8 cellular contexts compared by ENCODE assay signal in genomic region chr6:97497713-97498331, GRCh38.
A peak's percentile ranks its signal among the peaks of the same experiment; 100 is the strongest.
DNase-seq lines count a peak whose midpoint lies in the region; ATAC-seq and TF ChIP-seq lines count a peak whose summit lies in the region.

No MANE protein-coding gene starts in this region.

- intact Hi-C loops in psoas muscle (cut with DNase I), result loop anchor here (5.0 to 10.0 kb wide), 3 partner anchors 547 to 1617 kb away; no protein-coding TSS in a partner anchor

- H3K4me1 ChIP-seq in cardiac muscle cell (ENCODE audit: low read depth), result no peaks in the 10 kb centered on the region
- no peaks in the 10 kb centered on the region for H3K4me1 ChIP-seq in psoas muscle

- no peak overlapping the region for H3K4me3 ChIP-seq in cardiac muscle cell
- H3K4me3 ChIP-seq in psoas muscle, result no peak overlapping the region

- H3K9me3 ChIP-seq in cardiac muscle cell (ENCODE audit: low read depth) (no peaks in the 10 kb centered on the region), psoas muscle (no peaks in the 10 kb centered on the region)

- no peaks in the 10 kb centered on the region for H3K36me3 Mint-ChIP-seq in activated naive CD4-positive, alpha-beta T cell treated with anti-CD3 and anti-CD28 coated beads, Interleukin-2, amount 50 U/mL, for 72 hours

- ATAC-seq in HG02759 (IDR thresholded peaks at IDR 0.05; ENCODE audit: unreplicated experiment) (peak; percentile 100), SK-N-SH treated with all-trans-retinoic acid at 6 μM for 48 hours (peak; percentile 100), psoas muscle (peak; percentile 73 to 97 (median 91))
- ATAC-seq in activated naive CD4-positive, alpha-beta T cell treated with anti-CD3 and anti-CD28 coated beads, Interleukin-2, amount 50 U/mL, for 72 hours, result peak; percentile 72 to 93

- H3K27me3 ChIP-seq in cardiac muscle cell (no peaks in the 10 kb centered on the region), psoas muscle (ENCODE audit: insufficient read depth in 3 of 3, low read length in 2 of 3) (no peaks in the 10 kb centered on the region)

- TF ChIP-seq CTCF in cardiac muscle cell (IDR thresholded peaks at IDR 0.05; ENCODE audit: low read depth, low read length) (peak; percentile 86), psoas muscle (IDR thresholded peaks at IDR 0.05) (peak; percentile 81)

- H3K36me3 ChIP-seq in cardiac muscle cell, result no peaks in the 10 kb centered on the region
- H3K36me3 ChIP-seq in psoas muscle (ENCODE audit: insufficient read depth in 1 of 2, low read depth in 1 of 2), result no peaks in the 10 kb centered on the region

- no peak overlapping the region for H3K27ac ChIP-seq in cardiac muscle cell
- H3K27ac ChIP-seq in psoas muscle, result no peak overlapping the region

- H3K9me3 Mint-ChIP-seq in activated naive CD4-positive, alpha-beta T cell treated with anti-CD3 and anti-CD28 coated beads, Interleukin-2, amount 50 U/mL, for 72 hours, result no peaks in the 10 kb centered on the region

- 35 to 38% (median 35%) methylated on average over 4 of the region's 4 CpGs for WGBS in psoas muscle, 3 donors

- peak; percentile 9 for DNase-seq in NK-92 treated with Interleukin-12 subunit alpha and Interleukin-12 subunit beta, amount 100 ng/mL, for 24 hours (lab: John Stamatoyannopoulos, UW)
- DNase-seq in NK-92 (lab: John Stamatoyannopoulos, UW; ENCODE audit: unreplicated experiment), result no peak
- DNase-seq in NCI-H1092 (lab: John Stamatoyannopoulos, UW), result peak; percentile 34
- peak in 1 of 2 donors; percentile 43 for DNase-seq in activated naive CD4-positive, alpha-beta T cell treated with anti-CD3 and anti-CD28 coated beads, Interleukin-2, amount 50 U/mL, for 72 hours (ENCODE audit: low spot score in 2 of 2)
- DNase-seq in cardiac muscle cell (ENCODE audit: low read depth in 1 of 2, low spot score in 1 of 2), result peak; percentile 77 to 86
- peak; percentile 48 to 76 for DNase-seq in psoas muscle

- no peak overlapping the region for H3K27ac Mint-ChIP-seq in activated naive CD4-positive, alpha-beta T cell treated with anti-CD3 and anti-CD28 coated beads, Interleukin-2, amount 50 U/mL, for 72 hours

TF ChIP-seq in SK-N-SH treated with all-trans-retinoic acid at 6 μM for 48 hours, 23 proteins besides CTCF, POLR2A, EP300 and RAD21:
- TF ChIP-seq OSR1 (CRISPR knock-in tag; IDR thresholded peaks at IDR 0.05), result no peak
- TF ChIP-seq ARNTL (CRISPR knock-in tag; IDR thresholded peaks at IDR 0.05; ENCODE audit: borderline replicate concordance, low read depth), result no peak
- TF ChIP-seq, protein P1, sequence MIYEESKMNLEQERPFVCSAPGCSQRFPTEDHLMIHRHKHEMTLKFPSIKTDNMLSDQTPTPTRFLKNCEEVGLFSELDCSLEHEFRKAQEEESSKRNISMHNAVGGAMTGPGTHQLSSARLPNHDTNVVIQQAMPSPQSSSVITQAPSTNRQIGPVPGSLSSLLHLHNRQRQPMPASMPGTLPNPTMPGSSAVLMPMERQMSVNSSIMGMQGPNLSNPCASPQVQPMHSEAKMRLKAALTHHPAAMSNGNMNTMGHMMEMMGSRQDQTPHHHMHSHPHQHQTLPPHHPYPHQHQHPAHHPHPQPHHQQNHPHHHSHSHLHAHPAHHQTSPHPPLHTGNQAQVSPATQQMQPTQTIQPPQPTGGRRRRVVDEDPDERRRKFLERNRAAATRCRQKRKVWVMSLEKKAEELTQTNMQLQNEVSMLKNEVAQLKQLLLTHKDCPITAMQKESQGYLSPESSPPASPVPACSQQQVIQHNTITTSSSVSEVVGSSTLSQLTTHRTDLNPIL (CRISPR knock-in tag; IDR thresholded peaks at IDR 0.05; ENCODE audit: low read depth), result no peak
- TF ChIP-seq PPARA (CRISPR knock-in tag; IDR thresholded peaks at IDR 0.05; ENCODE audit: borderline replicate concordance), result no peak
- TF ChIP-seq GLIS3 (CRISPR knock-in tag; IDR thresholded peaks at IDR 0.05), result no peak
- TF ChIP-seq CSRNP3 (CRISPR knock-in tag; IDR thresholded peaks at IDR 0.05), result no peak
- no peak for TF ChIP-seq TOX (CRISPR knock-in tag; IDR thresholded peaks at IDR 0.05; ENCODE audit: borderline replicate concordance)
- TF ChIP-seq SNAI2 (CRISPR knock-in tag; IDR thresholded peaks at IDR 0.05), result no peak
- TF ChIP-seq ZNF565 (CRISPR knock-in tag; conservative IDR thresholded peaks at IDR 0.05; ENCODE audit: low read depth), result no peak
- TF ChIP-seq ZNF8 (CRISPR knock-in tag; IDR thresholded peaks at IDR 0.05), result no peak
- no peak for TF ChIP-seq ISL1 (CRISPR knock-in tag; IDR thresholded peaks at IDR 0.05)
- no peak for TF ChIP-seq ZC3H10 (CRISPR knock-in tag; IDR thresholded peaks at IDR 0.05)
- no peak for TF ChIP-seq ZFP30 (CRISPR knock-in tag; IDR thresholded peaks at IDR 0.05)
- no peak for TF ChIP-seq RARB (CRISPR knock-in tag; IDR thresholded peaks at IDR 0.05)
- no peak for TF ChIP-seq BACH2 (CRISPR knock-in tag; IDR thresholded peaks at IDR 0.05; ENCODE audit: borderline replicate concordance)
- no peak for TF ChIP-seq ZFP3 (CRISPR knock-in tag; IDR thresholded peaks at IDR 0.05)
